ENCODE assay signal across 2 cellular contexts in the genomic region with DNA sequence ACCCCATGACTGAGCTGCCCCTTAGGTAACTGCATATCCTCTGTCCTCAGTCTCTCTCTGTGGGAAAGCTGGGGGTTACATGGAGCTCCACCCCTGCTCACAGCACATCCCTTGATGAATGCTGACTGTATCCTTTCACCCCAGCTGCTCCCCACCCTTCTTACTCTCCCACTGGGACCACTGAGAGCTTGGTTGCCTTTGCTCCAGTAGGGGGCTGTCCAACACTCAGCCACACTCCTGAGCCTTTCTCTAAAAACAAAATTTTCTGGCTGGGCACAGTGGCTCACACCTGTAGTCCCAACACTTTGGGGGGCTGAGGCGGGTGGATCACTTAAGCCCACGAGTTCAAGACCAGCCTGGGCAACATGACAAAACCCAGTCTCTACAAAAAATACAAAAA.
TF ChIP-seq lines count a peak whose summit lies in the region.

No MANE protein-coding gene starts in this region.

TF ChIP-seq in IMR-90, 13 proteins besides CTCF, POLR2A, EP300 and RAD21:
- TF ChIP-seq CEBPB (IDR thresholded peaks at IDR 0.05; ENCODE audit: low read depth, low read length) (no peak), RCOR1 (IDR thresholded peaks at IDR 0.05; ENCODE audit: insufficient replicate concordance, low read length) (no peak), SMC3 (IDR thresholded peaks at IDR 0.05; ENCODE audit: low read depth, low read length) (no peak), RFX5 (IDR thresholded peaks at IDR 0.05; ENCODE audit: low read depth, low read length) (no peak), MAFK (IDR thresholded peaks at IDR 0.05; ENCODE audit: low read depth, low read length) (no peak), FOS (IDR thresholded peaks at IDR 0.05; ENCODE audit: low read depth, low read length) (no peak), MXI1 (IDR thresholded peaks at IDR 0.05; ENCODE audit: borderline replicate concordance, low read depth, low read length) (no peak), CHD1 (IDR thresholded peaks at IDR 0.05; ENCODE audit: low read depth, low read length) (no peak)
- TF ChIP-seq, protein P1, sequence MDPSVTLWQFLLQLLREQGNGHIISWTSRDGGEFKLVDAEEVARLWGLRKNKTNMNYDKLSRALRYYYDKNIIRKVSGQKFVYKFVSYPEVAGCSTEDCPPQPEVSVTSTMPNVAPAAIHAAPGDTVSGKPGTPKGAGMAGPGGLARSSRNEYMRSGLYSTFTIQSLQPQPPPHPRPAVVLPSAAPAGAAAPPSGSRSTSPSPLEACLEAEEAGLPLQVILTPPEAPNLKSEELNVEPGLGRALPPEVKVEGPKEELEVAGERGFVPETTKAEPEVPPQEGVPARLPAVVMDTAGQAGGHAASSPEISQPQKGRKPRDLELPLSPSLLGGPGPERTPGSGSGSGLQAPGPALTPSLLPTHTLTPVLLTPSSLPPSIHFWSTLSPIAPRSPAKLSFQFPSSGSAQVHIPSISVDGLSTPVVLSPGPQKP (IDR thresholded peaks at IDR 0.05; ENCODE audit: borderline replicate concordance, low read depth, low read length) = no peak
- TF ChIP-seq, protein P2, sequence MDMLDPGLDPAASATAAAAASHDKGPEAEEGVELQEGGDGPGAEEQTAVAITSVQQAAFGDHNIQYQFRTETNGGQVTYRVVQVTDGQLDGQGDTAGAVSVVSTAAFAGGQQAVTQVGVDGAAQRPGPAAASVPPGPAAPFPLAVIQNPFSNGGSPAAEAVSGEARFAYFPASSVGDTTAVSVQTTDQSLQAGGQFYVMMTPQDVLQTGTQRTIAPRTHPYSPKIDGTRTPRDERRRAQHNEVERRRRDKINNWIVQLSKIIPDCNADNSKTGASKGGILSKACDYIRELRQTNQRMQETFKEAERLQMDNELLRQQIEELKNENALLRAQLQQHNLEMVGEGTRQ (IDR thresholded peaks at IDR 0.05; ENCODE audit: low read depth, low read length) = no peak

TF ChIP-seq in K562, 482 proteins besides CTCF, POLR2A, EP300 and RAD21:
- TF ChIP-seq ZBTB7A (IDR thresholded peaks at IDR 0.05; ENCODE audit: borderline replicate concordance, control insufficient read depth, low read depth, low read length) = peak; percentile 34; the same call in 1 of the 2 replicates
- TF ChIP-seq, protein P3, sequence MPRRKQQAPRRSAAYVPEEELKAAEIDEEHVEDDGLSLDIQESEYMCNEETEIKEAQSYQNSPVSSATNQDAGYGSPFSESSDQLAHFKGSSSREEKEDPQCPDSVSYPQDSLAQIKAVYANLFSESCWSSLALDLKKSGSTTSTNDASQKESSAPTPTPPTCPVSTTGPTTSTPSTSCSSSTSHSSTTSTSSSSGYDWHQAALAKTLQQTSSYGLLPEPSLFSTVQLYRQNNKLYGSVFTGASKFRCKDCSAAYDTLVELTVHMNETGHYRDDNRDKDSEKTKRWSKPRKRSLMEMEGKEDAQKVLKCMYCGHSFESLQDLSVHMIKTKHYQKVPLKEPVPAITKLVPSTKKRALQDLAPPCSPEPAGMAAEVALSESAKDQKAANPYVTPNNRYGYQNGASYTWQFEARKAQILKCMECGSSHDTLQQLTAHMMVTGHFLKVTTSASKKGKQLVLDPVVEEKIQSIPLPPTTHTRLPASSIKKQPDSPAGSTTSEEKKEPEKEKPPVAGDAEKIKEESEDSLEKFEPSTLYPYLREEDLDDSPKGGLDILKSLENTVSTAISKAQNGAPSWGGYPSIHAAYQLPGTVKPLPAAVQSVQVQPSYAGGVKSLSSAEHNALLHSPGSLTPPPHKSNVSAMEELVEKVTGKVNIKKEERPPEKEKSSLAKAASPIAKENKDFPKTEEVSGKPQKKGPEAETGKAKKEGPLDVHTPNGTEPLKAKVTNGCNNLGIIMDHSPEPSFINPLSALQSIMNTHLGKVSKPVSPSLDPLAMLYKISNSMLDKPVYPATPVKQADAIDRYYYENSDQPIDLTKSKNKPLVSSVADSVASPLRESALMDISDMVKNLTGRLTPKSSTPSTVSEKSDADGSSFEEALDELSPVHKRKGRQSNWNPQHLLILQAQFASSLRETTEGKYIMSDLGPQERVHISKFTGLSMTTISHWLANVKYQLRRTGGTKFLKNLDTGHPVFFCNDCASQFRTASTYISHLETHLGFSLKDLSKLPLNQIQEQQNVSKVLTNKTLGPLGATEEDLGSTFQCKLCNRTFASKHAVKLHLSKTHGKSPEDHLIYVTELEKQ (CRISPR knock-in tag; IDR thresholded peaks at IDR 0.05) = no peak
- TF ChIP-seq, protein P4, sequence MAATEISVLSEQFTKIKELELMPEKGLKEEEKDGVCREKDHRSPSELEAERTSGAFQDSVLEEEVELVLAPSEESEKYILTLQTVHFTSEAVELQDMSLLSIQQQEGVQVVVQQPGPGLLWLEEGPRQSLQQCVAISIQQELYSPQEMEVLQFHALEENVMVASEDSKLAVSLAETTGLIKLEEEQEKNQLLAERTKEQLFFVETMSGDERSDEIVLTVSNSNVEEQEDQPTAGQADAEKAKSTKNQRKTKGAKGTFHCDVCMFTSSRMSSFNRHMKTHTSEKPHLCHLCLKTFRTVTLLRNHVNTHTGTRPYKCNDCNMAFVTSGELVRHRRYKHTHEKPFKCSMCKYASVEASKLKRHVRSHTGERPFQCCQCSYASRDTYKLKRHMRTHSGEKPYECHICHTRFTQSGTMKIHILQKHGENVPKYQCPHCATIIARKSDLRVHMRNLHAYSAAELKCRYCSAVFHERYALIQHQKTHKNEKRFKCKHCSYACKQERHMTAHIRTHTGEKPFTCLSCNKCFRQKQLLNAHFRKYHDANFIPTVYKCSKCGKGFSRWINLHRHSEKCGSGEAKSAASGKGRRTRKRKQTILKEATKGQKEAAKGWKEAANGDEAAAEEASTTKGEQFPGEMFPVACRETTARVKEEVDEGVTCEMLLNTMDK (IDR thresholded peaks at IDR 0.05; ENCODE audit: borderline replicate concordance, insufficient read depth, low read depth, low read length, poor library complexity, severe bottlenecking) = peak; percentile 58
